In the genomic region with DNA sequence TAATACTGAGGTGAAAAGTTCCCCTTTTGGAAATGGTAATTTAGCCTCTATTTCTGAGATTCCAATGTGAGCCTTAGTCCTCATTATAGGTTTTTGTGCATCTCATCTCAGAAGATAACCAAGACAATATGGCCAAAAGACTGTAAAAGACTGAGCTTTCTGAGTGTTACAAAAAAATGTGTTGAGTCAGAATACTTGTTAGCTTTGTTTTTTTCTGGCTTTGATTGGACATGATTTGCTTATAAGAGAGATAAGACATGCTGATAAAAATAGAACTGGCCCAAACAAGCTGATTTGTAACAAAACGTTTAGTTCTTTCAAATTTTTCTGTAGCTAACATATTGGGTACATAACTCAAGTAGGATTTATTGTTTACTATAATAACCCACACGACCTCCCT, we compare ENCODE assay signal across 21 cellular contexts. TPM values are rescaled to one million over a fixed set of nuclear protein-coding genes. Genes with fewer than 3 reads are reported as not detected.
A peak's percentile ranks its signal among the peaks of the same experiment; 100 is the strongest.
DNase-seq lines count a peak whose midpoint lies in the region; FAIRE-seq and TF ChIP-seq lines count a peak whose summit lies in the region.
"Had no signal": no experiment of that assay in that cellular context is flagged by ENCODE, and none has a peak within 500 bp of the region (broad histone marks: within the 10 kb centered on the region; RNA-seq: fewer than 3 reads in every experiment).

No MANE protein-coding gene starts in this region.

- DNase-seq in GM19239 (ENCODE audit: insufficient read length, low spot score) (no peak), bronchial epithelial cell (ENCODE audit: low read depth) (peak; percentile 31), kidney (no peak), tibial artery (no peak), putamen (ENCODE audit: low spot score) (no peak), DMS79 (lab: John Stamatoyannopoulos, UW) (no peak), suprapubic skin (ENCODE audit: low spot score in 2 of 2) (no peak)
- DNase-seq: activated CD4-positive, CD25-positive, alpha-beta regulatory T cell; activated CD8-positive, alpha-beta T cell treated with anti-CD3 and anti-CD28 coated beads for 36 hours; activated naive CD4-positive, alpha-beta T cell treated with Interleukin-2 at 50 U/mL for 16 hours; activated T-cell treated with anti-CD3 and anti-CD28 coated beads, Interleukin-2, amount 50 U/mL, for 1 hour; naive B cell; NCI-H1694 treated with DMSO at 0.1 percent for 48 hours; NCI-H2227 treated with DMSO at 0.1 percent for 48 hours; ovary; substantia nigra; T-helper 9 cell had no signal

- H3K27ac ChIP-seq in kidney (ENCODE audit: low read depth in 2 of 2, low read length in 2 of 2) (no peak overlapping the region), tibial artery (peak overlapping the region; percentile 60), suprapubic skin (no peak overlapping the region)
- H3K27ac ChIP-seq: BLaER1, ovary had no signal

- H3K27me3 ChIP-seq in bronchial epithelial cell (ENCODE audit: control insufficient read depth, insufficient read depth, low read length), result no peaks in the 10 kb centered on the region
- no peaks in the 10 kb centered on the region for H3K27me3 ChIP-seq in tibial artery
- H3K27me3 ChIP-seq in suprapubic skin, result no peaks in the 10 kb centered on the region
- H3K27me3 ChIP-seq: BLaER1, ovary had no signal

- H3K9ac ChIP-seq in kidney (ENCODE audit: low read length in 2 of 2), result no peak overlapping the region
- H3K9ac ChIP-seq: BLaER1 had no signal

- intact Hi-C loops in kidney (cut with DNase I) (no loop called here), tibial artery (cut with DNase I; ENCODE audit: low total_unique reads) (no loop called here)

- H3K36me3 ChIP-seq in bronchial epithelial cell (ENCODE audit: control insufficient read depth, insufficient read depth, low read length), result no peaks in the 10 kb centered on the region
- no peaks in the 10 kb centered on the region for H3K36me3 ChIP-seq in kidney (ENCODE audit: control insufficient read depth in 1 of 2, insufficient read depth in 2 of 2, low read length in 2 of 2)
- no peaks in the 10 kb centered on the region for H3K36me3 ChIP-seq in tibial artery
- H3K36me3 ChIP-seq in suprapubic skin, result no peaks in the 10 kb centered on the region
- H3K36me3 ChIP-seq: BLaER1, ovary had no signal

- FAIRE-seq in GM19239 (lab: Jason Lieb, UNC) (peak; percentile 79), bronchial epithelial cell (lab: Jason Lieb, UNC) (no peak), kidney (lab: Jason Lieb, UNC) (peak; percentile 19)
- FAIRE-seq: K562 had no signal

- no peak for TF ChIP-seq EP300 in suprapubic skin (IDR thresholded peaks at IDR 0.05)

- TF ChIP-seq POLR2A in suprapubic skin (IDR thresholded peaks at IDR 0.05), result no peak

- TF ChIP-seq CTCF in bronchial epithelial cell (IDR thresholded peaks at IDR 0.05; ENCODE audit: insufficient read depth, low read length, severe bottlenecking) (no peak), kidney (IDR thresholded peaks at IDR 0.05; ENCODE audit: borderline replicate concordance, extremely low read depth, insufficient read depth) (no peak), tibial artery (IDR thresholded peaks at IDR 0.05) (no peak), suprapubic skin (IDR thresholded peaks at IDR 0.05) (no peak)

- no peaks in the 10 kb centered on the region for H3K4me1 ChIP-seq in kidney (ENCODE audit: control insufficient read depth in 1 of 2, insufficient read depth in 1 of 2, low read depth in 1 of 2, low read length in 2 of 2)
- H3K4me1 ChIP-seq in tibial artery, result peaks cover 0 to 74% (median 20%) of the 10 kb centered on the region in 4 donors
- peaks cover 26% of the 10 kb centered on the region for H3K4me1 ChIP-seq in suprapubic skin
- H3K4me1 ChIP-seq: BLaER1 had no signal

- H3K4me3 ChIP-seq in bronchial epithelial cell (ENCODE audit: low read depth, low read length) (no peak overlapping the region), kidney (ENCODE audit: low read length in 2 of 2) (no peak overlapping the region), tibial artery (no peak overlapping the region), suprapubic skin (no peak overlapping the region)
- H3K4me3 ChIP-seq: BLaER1, coronary artery, K562, lung, ovary had no signal

- H3K9me3 ChIP-seq in kidney (ENCODE audit: control insufficient read depth in 1 of 2, low read length in 2 of 2) (no peaks in the 10 kb centered on the region), tibial artery (no peaks in the 10 kb centered on the region), suprapubic skin (no peaks in the 10 kb centered on the region)
- H3K9me3 ChIP-seq: BLaER1, ovary had no signal

- 40% methylated on average over 2 of the region's 2 CpGs for WGBS in suprapubic skin

RNA-seq across cellular contexts. Expression of a gene that starts 33.0 kb away (rescaled TPM):
- total RNA-seq in bronchial epithelial cell, result under 0.01 and 0.26 TPM in 2 replicates
- 4.6 TPM for total RNA-seq in kidney
- polyA plus RNA-seq in kidney (ENCODE audit: insufficient read depth, low read depth, low replicate concordance), result 0.80 TPM
- 1 to 10 TPM in 1 of 4 donors, under 1 TPM in 3; 0.08 to 2.3 (median 0.25) TPM for total RNA-seq in suprapubic skin

Comparison
In these comparisons a context has a peak if more than half of its experiments do, and no peak if none do; other contexts are left out.
1. H3K27ac ChIP-seq: peak in tibial artery (2 of 2); none in kidney (0 of 2) and suprapubic skin (single experiment).